ENCODE assay signal across 8 cellular contexts in genomic region chr20:19975436-19975799, GRCh38. TPM values are rescaled to one million over a fixed set of nuclear protein-coding genes. Genes with fewer than 3 reads are reported as not detected.
DNase-seq lines count a peak whose midpoint lies in the region; ATAC-seq, FAIRE-seq and TF ChIP-seq lines count a peak whose summit lies in the region.

No MANE protein-coding gene starts in this region.

- H3K27ac Mint-ChIP-seq in activated T-helper 17 cell treated with anti-CD3 and anti-CD28 coated beads, Interleukin-2, amount 50 U/mL, for 72 hours: no peak overlapping the region

- H3K4me3 ChIP-seq in BLaER1 (peak overlapping the region; percentile 67), fibroblast of villous mesenchyme (ENCODE audit: low read depth, low read length) (peak overlapping the region; percentile 96)

- peak; percentile 51 for DNase-seq in RWPE1 (ENCODE audit: low spot score)
- peak; percentile 69 for DNase-seq in fibroblast of villous mesenchyme (ENCODE audit: low read depth)
- peak; percentile 45 for DNase-seq in pons (ENCODE audit: low spot score)
- no peak for DNase-seq in AML-193 (lab: John Stamatoyannopoulos, UW)
- DNase-seq in HTR-8/SVneo (ENCODE audit: insufficient read length, low spot score): no peak

- POLR2A ChIA-PET in RWPE1 (lab: Yijun Ruan, JAX; ENCODE audit: low non-redundant PET): interaction anchor here (0.5 to 4.2 kb wide), 6 partner anchors 17 to 89 kb away, joined by 6 to 28 read pairs (median 10); no protein-coding TSS in a partner anchor

- H3K36me3 ChIP-seq in BLaER1: 0 out of 2 replicates have a peak, but pooled peaks cover 4% of the 10 kb centered on the region

- no peaks in the 10 kb centered on the region for H3K27me3 Mint-ChIP-seq in activated T-helper 17 cell treated with anti-CD3 and anti-CD28 coated beads, Interleukin-2, amount 50 U/mL, for 72 hours

- FAIRE-seq in HTR-8/SVneo (lab: Jason Lieb, UNC): no peak

- no peaks in the 10 kb centered on the region for H3K9me3 Mint-ChIP-seq in activated T-helper 17 cell treated with anti-CD3 and anti-CD28 coated beads, Interleukin-2, amount 50 U/mL, for 72 hours

- no peak for ATAC-seq in activated T-helper 17 cell treated with anti-CD3 and anti-CD28 coated beads, Interleukin-2, amount 50 U/mL, for 72 hours (replicated peaks)
- no peak for ATAC-seq in GM18502 (IDR thresholded peaks at IDR 0.05; ENCODE audit: poor library complexity, unreplicated experiment)

- no peaks in the 10 kb centered on the region for H4K20me1 ChIP-seq in BLaER1

- no peaks in the 10 kb centered on the region for H3K27me3 ChIP-seq in BLaER1

- peak overlapping the region; percentile 77 for H3K9ac ChIP-seq in BLaER1

- CTCF ChIA-PET in RWPE1 (lab: Yijun Ruan, JAX): interaction anchor here (0.7 to 1.2 kb wide), 5 partner anchors 19 to 216 kb away, joined by 3 to 4 read pairs (median 4); no protein-coding TSS in a partner anchor

- TF ChIP-seq CTCF in RWPE1 (conservative IDR thresholded peaks at IDR 0.05; ENCODE audit: low read depth) (no peak), fibroblast of villous mesenchyme (IDR thresholded peaks at IDR 0.05; ENCODE audit: insufficient read depth, low read depth, low read length) (no peak)

- H3K36me3 Mint-ChIP-seq in activated T-helper 17 cell treated with anti-CD3 and anti-CD28 coated beads, Interleukin-2, amount 50 U/mL, for 72 hours (ENCODE audit: low read depth): no peaks in the 10 kb centered on the region

- peaks cover 8% of the 10 kb centered on the region for H3K4me1 Mint-ChIP-seq in activated T-helper 17 cell treated with anti-CD3 and anti-CD28 coated beads, Interleukin-2, amount 50 U/mL, for 72 hours

- 0 out of 2 replicates have a peak, but pooled peaks cover 5% of the 10 kb centered on the region for H3K9me3 ChIP-seq in BLaER1

- peaks cover 45% of the 10 kb centered on the region for H3K4me1 ChIP-seq in BLaER1

- no peak overlapping the region for H3K4me3 Mint-ChIP-seq in activated T-helper 17 cell treated with anti-CD3 and anti-CD28 coated beads, Interleukin-2, amount 50 U/mL, for 72 hours

- H3K27ac ChIP-seq in BLaER1 (peak overlapping the region; percentile 79), RWPE1 (peak overlapping the region; percentile 100)

- peak overlapping the region; percentile 93 for H3K4me2 ChIP-seq in BLaER1

RNA-seq across cellular contexts. Expression of gene NAA20, which starts 41.7 kb away (rescaled TPM):
- total RNA-seq in fibroblast of villous mesenchyme: 29.3 and 41.5 TPM in 2 replicates
- total RNA-seq in activated T-helper 17 cell treated with anti-CD3 and anti-CD28 coated beads, Interleukin-2, amount 50 U/mL, for 72 hours: 10 to 100 TPM; 39.9 to 81.4 TPM

Comparison
In these comparisons a context has a peak if more than half of its experiments do, and no peak if none do; other contexts are left out.
1. DNase-seq: peak in RWPE1 (single experiment), fibroblast of villous mesenchyme (single experiment) and pons (single experiment); none in AML-193 (0 of 2) and HTR-8/SVneo (single experiment).